Comparison of ENCODE assay signal across 2 cellular contexts in genomic region chrX:52368368-52369055, GRCh38.
TF ChIP-seq lines count a peak whose summit lies in the region.

Gene XAGE2, plus strand, starts transcription at chrX:52369021. Its CDS starts 994 bp downstream, at chrX:52370015.

TF ChIP-seq in GM23338, 12 proteins besides CTCF, POLR2A, EP300 and RAD21:
- TF ChIP-seq CREB1 (CRISPR knock-in tag; IDR thresholded peaks at IDR 0.05; ENCODE audit: low read depth) = no peak
- TF ChIP-seq POLR2AphosphoS5 (IDR thresholded peaks at IDR 0.05; ENCODE audit: low read depth) = no peak
- no peak for TF ChIP-seq JUNB (IDR thresholded peaks at IDR 0.05; ENCODE audit: unreplicated experiment)
- no peak for TF ChIP-seq EZH2 (IDR thresholded peaks at IDR 0.05; ENCODE audit: low read depth, unreplicated experiment)
- TF ChIP-seq ZNF462 (CRISPR knock-in tag; IDR thresholded peaks at IDR 0.05) = no peak

TF ChIP-seq in H1, 55 proteins besides CTCF, POLR2A, EP300 and RAD21:
- TF ChIP-seq SRF (IDR thresholded peaks at IDR 0.05; ENCODE audit: low read depth, low read length) (no peak), SP2 (IDR thresholded peaks at IDR 0.05; ENCODE audit: low read length) (no peak), GTF2F1 (IDR thresholded peaks at IDR 0.05; ENCODE audit: borderline replicate concordance, low read depth, low read length) (no peak), NANOG (IDR thresholded peaks at IDR 0.05; ENCODE audit: insufficient read depth, low read depth, low read length, poor library complexity, severe bottlenecking) (no peak), YY1 (IDR thresholded peaks at IDR 0.05; ENCODE audit: low read depth, low read length) (no peak), EZH2 (IDR thresholded peaks at IDR 0.05; ENCODE audit: low read depth, low read length, severe bottlenecking) (no peak), RBBP5 (IDR thresholded peaks at IDR 0.05; ENCODE audit: borderline replicate concordance, low read depth, low read length) (no peak), TAF1 (IDR thresholded peaks at IDR 0.05; ENCODE audit: low read depth, low read length) (no peak), NRF1 (IDR thresholded peaks at IDR 0.05; ENCODE audit: low read depth, low read length) (no peak), ATF3 (IDR thresholded peaks at IDR 0.05; ENCODE audit: insufficient read depth, low read depth, low read length) (no peak), KDM4A (IDR thresholded peaks at IDR 0.05; ENCODE audit: low read depth, low read length, severe bottlenecking) (no peak), JUN (IDR thresholded peaks at IDR 0.05; ENCODE audit: low read depth, low read length) (no peak), CHD2 (IDR thresholded peaks at IDR 0.05; ENCODE audit: low read length) (no peak), MAFK (IDR thresholded peaks at IDR 0.05; ENCODE audit: low read depth, low read length) (no peak), SP1 (IDR thresholded peaks at IDR 0.05; ENCODE audit: low read depth, low read length) (no peak), JUND (IDR thresholded peaks at IDR 0.05; ENCODE audit: low read length) (no peak), EGR1 (IDR thresholded peaks at IDR 0.05; ENCODE audit: borderline replicate concordance, low read depth, low read length) (no peak), BCL11A (IDR thresholded peaks at IDR 0.05; ENCODE audit: low read depth in 2 of 2, low read length in 2 of 2) (no peak), CHD1 (IDR thresholded peaks at IDR 0.05; ENCODE audit: low read depth, low read length) (no peak)
